Comparison of ENCODE assay signal across 8 cellular contexts in the genomic region with DNA sequence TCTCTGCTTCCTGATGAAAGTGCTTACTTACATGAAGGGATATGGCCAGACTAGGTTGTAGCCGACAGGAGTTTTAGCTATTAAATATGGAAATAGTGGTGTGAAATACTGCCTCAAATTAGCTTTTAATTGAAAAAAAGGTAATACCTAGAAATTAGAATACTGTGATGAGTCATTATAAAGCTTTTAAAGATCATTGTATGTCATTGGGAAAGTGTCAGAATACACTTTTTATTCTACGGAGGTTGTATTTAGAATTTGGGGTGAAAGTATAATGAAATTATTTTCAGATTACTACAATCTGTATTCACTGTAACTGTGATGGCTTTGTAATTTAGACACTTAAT. TPM values are rescaled to one million over a fixed set of nuclear protein-coding genes. Genes with fewer than 3 reads are reported as not detected.
A peak's percentile ranks its signal among the peaks of the same experiment; 100 is the strongest.
DNase-seq lines count a peak whose midpoint lies in the region; ATAC-seq and TF ChIP-seq lines count a peak whose summit lies in the region.

No MANE protein-coding gene starts in this region.

- H2AFZ ChIP-seq in Karpas-422 (ENCODE audit: low read length), result no peak overlapping the region

- H3K27me3 Mint-ChIP-seq in natural killer cell (ENCODE audit: low read depth in 2 of 2), result no peaks in the 10 kb centered on the region

- peaks cover 30% of the 10 kb centered on the region for H3K36me3 ChIP-seq in Karpas-422 (ENCODE audit: insufficient read depth, low read length)

- peaks cover 10% of the 10 kb centered on the region for H3K36me3 Mint-ChIP-seq in natural killer cell

- TF ChIP-seq CTCF in AG09309 (IDR thresholded peaks at IDR 0.05; ENCODE audit: control insufficient read depth, insufficient read depth, low read depth, low read length, missing control alignments) (no peak), choroid plexus epithelial cell (conservative IDR thresholded peaks at IDR 0.05; ENCODE audit: low read depth, low read length) (no peak), natural killer cell (IDR thresholded peaks at IDR 0.05) (no peak)

- H3K4me3 ChIP-seq in AG09309 (ENCODE audit: control insufficient read depth, low read depth, low read length) (peak overlapping the region; percentile 83), Karpas-422 (ENCODE audit: low read length) (peak overlapping the region; percentile 93; the same call in 1 of the 2 replicates), choroid plexus epithelial cell (ENCODE audit: low read depth, low read length) (peak overlapping the region; percentile 75)

- H3K27ac Mint-ChIP-seq in natural killer cell, result peak overlapping the region; percentile 96 to 98

- H3K4me2 ChIP-seq in Karpas-422 (ENCODE audit: low read depth, low read length, poor library complexity, severe bottlenecking), result peak overlapping the region; percentile 66

- intact Hi-C loops in natural killer cell (cut with micrococcal nuclease), result loop anchor here (10.0 kb wide), 1 partner anchor 220 kb away; no protein-coding TSS in a partner anchor

- no peaks in the 10 kb centered on the region for H3K9me3 Mint-ChIP-seq in natural killer cell

- TF ChIP-seq POLR2A in GM18505 (IDR thresholded peaks at IDR 0.05; ENCODE audit: borderline replicate concordance, extremely low read depth, insufficient read depth, insufficient read length), result no peak

- no peaks in the 10 kb centered on the region for H3K9me2 ChIP-seq in Karpas-422 (replicated peaks; ENCODE audit: insufficient read depth, low read length)

- H3K4me1 Mint-ChIP-seq in natural killer cell, result peaks cover 29% of the 10 kb centered on the region in 2 donors

- H3K79me2 ChIP-seq in Karpas-422 (ENCODE audit: low read length), result peaks cover 47% of the 10 kb centered on the region

- H3K4me1 ChIP-seq in Karpas-422 (ENCODE audit: low read length), result peaks cover 22% of the 10 kb centered on the region

- peak overlapping the region; percentile 94 for H3K4me3 Mint-ChIP-seq in natural killer cell

- no peaks in the 10 kb centered on the region for H3K27me3 ChIP-seq in Karpas-422 (ENCODE audit: low read length)

- H3K9ac ChIP-seq in Karpas-422 (ENCODE audit: low read length), result no peak overlapping the region

- DNase-seq in AG09309 (ENCODE audit: low read depth), result no peak
- no peak for DNase-seq in Karpas-422
- DNase-seq in choroid plexus epithelial cell (ENCODE audit: low read depth), result no peak
- no peak for DNase-seq in natural killer cell
- DNase-seq in central memory CD4-positive, alpha-beta T cell, result no peak
- no peak for DNase-seq in amygdala (lab: John Stamatoyannopoulos, UW)
- DNase-seq in DMS79 (lab: John Stamatoyannopoulos, UW), result no peak

- peaks cover 36% of the 10 kb centered on the region; the same call in 1 of the 2 replicates for H4K20me1 ChIP-seq in Karpas-422 (ENCODE audit: insufficient read depth, low read depth, low read length)

- no peak overlapping the region for H3K27ac ChIP-seq in Karpas-422 (ENCODE audit: low read length)

- no peaks in the 10 kb centered on the region for H3K9me3 ChIP-seq in Karpas-422 (ENCODE audit: low read length)

- ATAC-seq in natural killer cell (no peak), GM18505 (IDR thresholded peaks at IDR 0.05; ENCODE audit: unreplicated experiment) (no peak)

RNA-seq across cellular contexts. Expression of a gene that starts 2.2 kb away (rescaled TPM):
- total RNA-seq in Karpas-422 (2014; rRNA removed; shearing (Covaris generic); ENCODE audit: low replicate concordance), result 11.1 and 39.5 TPM in 2 replicates
- total RNA-seq in natural killer cell, result 100 to 1,000 TPM; 113 to 185 (median 130) TPM
